ENCODE assay signal across 17 cellular contexts in genomic region chr12:94047781-94048567, GRCh38.
DNase-seq lines count a peak whose midpoint lies in the region; ATAC-seq and TF ChIP-seq lines count a peak whose summit lies in the region.
"Had no signal": no experiment of that assay in that cellular context is flagged by ENCODE, and none has a peak within 500 bp of the region (broad histone marks: within the 10 kb centered on the region; RNA-seq: fewer than 3 reads in every experiment).

No MANE protein-coding gene starts in this region.

- no peak overlapping the region for H3K4me3 ChIP-seq in prostate gland
- H3K4me3 ChIP-seq: suprapubic skin had no signal

- H3K4me1 ChIP-seq in prostate gland (replicated peaks) = no peaks in the 10 kb centered on the region

- in situ Hi-C loops in G401 (cut with HindIII; ENCODE audit: low sequenced_read_pairs) = no loop called here

- H3K27ac ChIP-seq in prostate gland = peak overlapping the region in 1 of 2 donors; percentile 24
- H3K27ac ChIP-seq: suprapubic skin had no signal

- no peak for TF ChIP-seq POLR2A in prostate gland (IDR thresholded peaks at IDR 0.05)

- peak; percentile 64 for DNase-seq in G401 (ENCODE audit: low spot score)
- peak; percentile 40 for DNase-seq in NCI-H446 treated with DMSO at 0.1 percent for 48 hours (lab: John Stamatoyannopoulos, UW)
- DNase-seq in prostate gland (ENCODE audit: low spot score) = peak; percentile 80
- no peak for DNase-seq in mesenteric fat pad (ENCODE audit: low spot score)
- no peak for DNase-seq in NCI-H146 treated with DMSO at 0.1 percent for 48 hours (lab: John Stamatoyannopoulos, UW; ENCODE audit: unreplicated experiment)
- DNase-seq: activated naive CD8-positive, alpha-beta T cell treated with anti-CD3 and anti-CD28 coated beads, Interleukin-2, amount 10 ng/mL, durations not matched to agents 7 days and 5 days; caudate nucleus; COR-L47; NCI-H1092 treated with DMSO at 0.1 percent for 48 hours; SHP77; stimulated activated CD4-positive, alpha-beta T cell treated with anti-CD3 and anti-CD28 coated beads, Interleukin-2, amount 100 ng/mL, for 48 hours had no signal

- WGBS in prostate gland = 27% methylated on average over 7 of the region's 7 CpGs

- no peak for TF ChIP-seq CTCF in prostate gland (IDR thresholded peaks at IDR 0.05)

- ATAC-seq in esophagus mucosa (peak; percentile 84), GM18861 (IDR thresholded peaks at IDR 0.05; ENCODE audit: unreplicated experiment) (no peak), GM19023 (IDR thresholded peaks at IDR 0.05; ENCODE audit: unreplicated experiment) (no peak)
- ATAC-seq: sciatic nerve, WTC11 had no signal

- intact Hi-C loops in prostate gland (cut with DNase I) = no loop called here

- H3K9me3 ChIP-seq in prostate gland = no peaks in the 10 kb centered on the region
- H3K9me3 ChIP-seq: suprapubic skin had no signal

- H3K27me3 ChIP-seq in prostate gland (replicated peaks; ENCODE audit: insufficient read depth) = no peaks in the 10 kb centered on the region
- H3K27me3 ChIP-seq: suprapubic skin had no signal

- H3K36me3 ChIP-seq in prostate gland = no peaks in the 10 kb centered on the region
- H3K36me3 ChIP-seq: suprapubic skin had no signal

Comparison
In these comparisons a context has a peak if more than half of its experiments do, and no peak if none do; other contexts are left out.
1. DNase-seq: peak in G401 (single experiment), NCI-H446 treated with DMSO at 0.1 percent for 48 hours (single experiment) and prostate gland (single experiment); none in mesenteric fat pad (single experiment) and NCI-H146 treated with DMSO at 0.1 percent for 48 hours (single experiment).